2 cellular contexts compared by ENCODE assay signal in genomic region chr7:38335123-38335489, GRCh38.
TF ChIP-seq lines count a peak whose summit lies in the region.

No MANE protein-coding gene starts in this region.

TF ChIP-seq in IMR-90, 13 proteins besides CTCF, POLR2A, EP300 and RAD21 (continued from another document):
- TF ChIP-seq ELK1 (IDR thresholded peaks at IDR 0.05; ENCODE audit: borderline replicate concordance, low read depth, low read length) = no peak
- TF ChIP-seq FOS (IDR thresholded peaks at IDR 0.05; ENCODE audit: low read depth, low read length) = no peak
- TF ChIP-seq MAFK (IDR thresholded peaks at IDR 0.05; ENCODE audit: low read depth, low read length) = no peak

TF ChIP-seq in K562, 482 proteins besides CTCF, POLR2A, EP300 and RAD21 (continued from another document):
- TF ChIP-seq RBBP5 (IDR thresholded peaks at IDR 0.05; ENCODE audit: borderline replicate concordance, insufficient read depth, low read length, poor library complexity, severe bottlenecking) (peak; percentile 11), LCOR (CRISPR knock-in tag; IDR thresholded peaks at IDR 0.05) (no peak), NR0B1 (IDR thresholded peaks at IDR 0.05; ENCODE audit: partially characterized antibody) (no peak), ZMIZ1 (IDR thresholded peaks at IDR 0.05; ENCODE audit: low read depth in 2 of 2, low read length in 2 of 2) (no peak), RBFOX2 (IDR thresholded peaks at IDR 0.05; ENCODE audit: low read depth, low read length) (no peak), ZNF778 (CRISPR knock-in tag; IDR thresholded peaks at IDR 0.05) (no peak), ZNF232 (CRISPR knock-in tag; IDR thresholded peaks at IDR 0.05) (no peak), CHCHD3 (CRISPR knock-in tag; IDR thresholded peaks at IDR 0.05) (no peak), ZNF589 (CRISPR knock-in tag; IDR thresholded peaks at IDR 0.05; ENCODE audit: low read depth) (no peak), CHD2 (IDR thresholded peaks at IDR 0.05; ENCODE audit: low read depth, low read length) (no peak), KAT7 (CRISPR knock-in tag; IDR thresholded peaks at IDR 0.05; ENCODE audit: borderline replicate concordance) (0 out of 2 replicates have a peak, but pooled peaks have one; percentile 24), ZNF511 (CRISPR knock-in tag; IDR thresholded peaks at IDR 0.05) (no peak)
